In the genomic region with DNA sequence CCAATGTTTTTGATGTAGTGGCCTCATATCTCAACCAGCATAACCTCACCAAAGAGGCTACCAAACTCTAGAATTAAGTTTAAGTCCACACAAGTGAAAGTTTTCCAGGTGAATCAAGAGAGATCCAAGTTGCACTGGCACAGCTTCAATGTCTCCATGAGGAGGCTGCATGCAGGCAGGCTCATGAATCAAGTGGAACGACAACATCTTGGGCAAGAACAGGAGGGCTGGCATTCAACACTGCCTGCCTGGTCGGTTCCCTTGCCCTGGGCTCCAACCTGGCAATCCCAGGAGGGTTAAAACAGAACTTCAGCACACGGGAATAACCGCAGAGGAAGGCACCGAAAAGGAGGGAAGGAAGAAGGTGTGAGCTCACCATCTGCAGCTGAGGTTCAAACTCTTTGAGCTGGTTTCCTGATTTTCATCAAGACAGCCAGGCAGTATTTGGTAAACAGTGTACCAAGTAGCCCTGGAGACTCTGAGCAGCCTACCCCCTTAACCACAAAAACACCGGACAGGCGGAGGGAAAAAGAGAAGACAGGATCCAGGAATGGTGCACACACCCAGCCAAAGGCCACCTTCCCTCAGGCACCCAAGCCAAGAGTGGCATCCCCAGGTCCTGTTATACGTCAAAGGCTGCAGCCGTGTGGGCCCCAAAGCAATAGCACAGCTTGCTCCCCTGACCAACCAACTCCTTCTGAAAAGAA, we compare ENCODE assay signal across 8 cellular contexts. TPM values are rescaled to one million over a fixed set of nuclear protein-coding genes. Genes with fewer than 3 reads are reported as not detected.
DNase-seq lines count a peak whose midpoint lies in the region; ATAC-seq and TF ChIP-seq lines count a peak whose summit lies in the region.

No MANE protein-coding gene starts in this region.

- H3K23ac ChIP-seq in neuronal stem cell (ENCODE audit: low read depth, low read length, poor library complexity) = no peak overlapping the region

- no peaks in the 10 kb centered on the region for H3K27me3 ChIP-seq in effector memory CD4-positive, alpha-beta T cell (replicated peaks; ENCODE audit: control insufficient read depth, insufficient read depth, low read length, poor library complexity, severe bottlenecking)
- H3K27me3 ChIP-seq in neuronal stem cell (ENCODE audit: control insufficient read depth in 3 of 3, insufficient read depth in 3 of 3, low read depth in 1 of 3, low read length in 3 of 3) = no peaks in the 10 kb centered on the region

- TF ChIP-seq CTCF in NB4 (IDR thresholded peaks at IDR 0.05; ENCODE audit: low read depth, low read length) = no peak

- peak overlapping the region; percentile 78 for H3K4me2 ChIP-seq in neuronal stem cell (ENCODE audit: insufficient read depth, low read length, poor library complexity, severe bottlenecking)

- H3K27ac ChIP-seq in effector memory CD4-positive, alpha-beta T cell (ENCODE audit: insufficient read depth, low read length, poor library complexity, severe bottlenecking) = peak overlapping the region; percentile 83
- H3K27ac ChIP-seq in neuronal stem cell (replicated peaks; ENCODE audit: low read length) = no peak overlapping the region

- in situ Hi-C loops in Caki2 (cut with HindIII; ENCODE audit: low pct_unique_long_range_greater_than_20kb, low sequenced_read_pairs) = no loop called here

- no peak overlapping the region for H3K18ac ChIP-seq in neuronal stem cell (ENCODE audit: low read length)

- peak overlapping the region; percentile 95 for H2AFZ ChIP-seq in neuronal stem cell (ENCODE audit: low read length)

- H3K14ac ChIP-seq in neuronal stem cell (ENCODE audit: low read length) = no peak overlapping the region

- ATAC-seq in HG02981 (IDR thresholded peaks at IDR 0.05; ENCODE audit: unreplicated experiment) (no peak), HG02610 (IDR thresholded peaks at IDR 0.05; ENCODE audit: unreplicated experiment) (no peak)

- no peak overlapping the region for H2BK120ac ChIP-seq in neuronal stem cell (ENCODE audit: low read depth, low read length)

- no peak overlapping the region for H2BK15ac ChIP-seq in neuronal stem cell (ENCODE audit: low read length)

- H2BK12ac ChIP-seq in neuronal stem cell (ENCODE audit: low read length) = no peak overlapping the region

- H3K9me3 ChIP-seq in effector memory CD4-positive, alpha-beta T cell (ENCODE audit: control insufficient read depth, low read length) = no peaks in the 10 kb centered on the region
- peaks cover 0 to 5% of the 10 kb centered on the region in 2 donors for H3K9me3 ChIP-seq in neuronal stem cell (replicated peaks in 1 of 2; ENCODE audit: control insufficient read depth in 2 of 2, insufficient read depth in 1 of 2, low read depth in 1 of 2, low read length in 2 of 2)

- H3K4me3 ChIP-seq in NB4 (ENCODE audit: low read depth, low read length) = peak overlapping the region; percentile 63
- H3K4me3 ChIP-seq in effector memory CD4-positive, alpha-beta T cell (ENCODE audit: insufficient read depth, low read depth, low read length, poor library complexity, severe bottlenecking) = peak overlapping the region; percentile 80
- H3K4me3 ChIP-seq in neuronal stem cell (ENCODE audit: low read length in 2 of 2) = peak overlapping the region; percentile 90 to 100

- peaks cover 7% of the 10 kb centered on the region for H3K79me1 ChIP-seq in neuronal stem cell (ENCODE audit: low read depth, low read length)

- no peak overlapping the region for H2AK5ac ChIP-seq in neuronal stem cell (ENCODE audit: low read depth, low read length)

- peak overlapping the region; percentile 17 for H2BK5ac ChIP-seq in neuronal stem cell (ENCODE audit: low read length)

- no peak overlapping the region for H4K8ac ChIP-seq in neuronal stem cell (ENCODE audit: low read depth, low read length)

- H3K36me3 ChIP-seq in effector memory CD4-positive, alpha-beta T cell (ENCODE audit: control insufficient read depth, insufficient read depth, low read length) = no peaks in the 10 kb centered on the region
- H3K36me3 ChIP-seq in neuronal stem cell (replicated peaks in 1 of 2; ENCODE audit: control insufficient read depth in 2 of 2, insufficient read depth in 2 of 2, low read length in 2 of 2) = no peaks in the 10 kb centered on the region

- H3K4me1 ChIP-seq in effector memory CD4-positive, alpha-beta T cell (ENCODE audit: control insufficient read depth, insufficient read depth, low read length, poor library complexity, severe bottlenecking) = peaks cover 11% of the 10 kb centered on the region
- peaks cover 9 to 15% of the 10 kb centered on the region in 2 donors for H3K4me1 ChIP-seq in neuronal stem cell (ENCODE audit: control insufficient read depth in 2 of 2, insufficient read depth in 1 of 2, low read depth in 1 of 2, low read length in 2 of 2)

- H3K4ac ChIP-seq in neuronal stem cell (ENCODE audit: low read length) = no peak overlapping the region

- WGBS in neuronal stem cell (ENCODE audit: extremely low coverage in 2 of 2, insufficient read length in 2 of 2, insufficient replicate concordance in 1 of 2), 2 donors = no CpG with 5 or more reads among the region's 9 CpGs

- TF ChIP-seq POLR2A in NB4 (IDR thresholded peaks at IDR 0.05; ENCODE audit: extremely low read depth, insufficient read length) = no peak

- DNase-seq in Caki2 (ENCODE audit: low read depth) (peak; percentile 55), NB4 (ENCODE audit: low read depth) (peak; percentile 47), neuronal stem cell (ENCODE audit: low spot score) (no peak), foreskin melanocyte (no peak), NCI-H128 (lab: John Stamatoyannopoulos, UW; ENCODE audit: unreplicated experiment) (no peak)
- DNase-seq in effector memory CD4-positive, alpha-beta T cell = no peak

- H3K9ac ChIP-seq in neuronal stem cell (ENCODE audit: low read depth, low read length, poor library complexity) = no peak overlapping the region

- no peak overlapping the region for H4K91ac ChIP-seq in neuronal stem cell (ENCODE audit: low read depth, low read length, poor library complexity)

RNA-seq across cellular contexts. Expression of gene PACSIN2, which starts 1.4 kb away (rescaled TPM):
- total RNA-seq in Caki2 (2014; rRNA removed; shearing (Covaris generic); ENCODE audit: low replicate concordance) = 145 and 175 TPM in 2 replicates
- 34.2 TPM for polyA plus RNA-seq in neuronal stem cell (2013, experiment 1 of 2)
- 34.2 TPM for polyA plus RNA-seq in neuronal stem cell (2013, experiment 2 of 2)

Comparison
In these comparisons a context has a peak if more than half of its experiments do, and no peak if none do; other contexts are left out.
1. DNase-seq: peak in Caki2 (single experiment) and NB4 (single experiment); none in effector memory CD4-positive, alpha-beta T cell (0 of 3), neuronal stem cell (single experiment), foreskin melanocyte (single experiment) and NCI-H128 (single experiment).
2. Peak in every context shown above with its lines, with median percentiles within 50 percentile points of each other: H3K4me3 ChIP-seq.